1 cellular context compared by ENCODE assay signal in the genomic region with DNA sequence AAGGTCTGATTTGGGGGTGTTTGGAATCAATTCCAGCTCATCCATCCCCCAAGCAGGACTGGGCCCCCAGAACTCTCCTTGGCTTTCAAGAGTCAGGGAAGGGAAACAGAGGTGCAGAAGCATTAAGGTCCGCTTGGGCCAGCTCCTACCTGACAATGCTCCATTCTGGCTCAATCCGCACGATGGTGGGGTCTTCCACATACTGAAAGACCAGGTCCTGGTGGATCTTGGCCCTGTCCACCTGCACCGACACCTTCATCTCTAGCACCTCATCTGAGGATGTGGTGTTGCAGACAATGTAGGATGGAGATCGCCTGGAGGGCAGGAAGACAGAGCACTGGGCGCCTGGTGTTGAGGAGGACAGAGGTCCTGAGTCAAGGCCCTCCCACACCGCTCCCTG.
TF ChIP-seq lines count a peak whose summit lies in the region.

No MANE protein-coding gene starts in this region.

TF ChIP-seq in H1, 55 proteins besides CTCF, POLR2A, EP300 and RAD21:
- no peak for TF ChIP-seq RFX5 (IDR thresholded peaks at IDR 0.05; ENCODE audit: borderline replicate concordance, low read depth, low read length)
- TF ChIP-seq POLR2AphosphoS5 (IDR thresholded peaks at IDR 0.05; ENCODE audit: low read depth, low read length): no peak
- no peak for TF ChIP-seq POU5F1 (IDR thresholded peaks at IDR 0.05; ENCODE audit: low read depth, low read length)
- no peak for TF ChIP-seq CREB1 (IDR thresholded peaks at IDR 0.05)
- no peak for TF ChIP-seq CBX5 (IDR thresholded peaks at IDR 0.05; ENCODE audit: low read depth, low read length)
- no peak for TF ChIP-seq SIRT6 (IDR thresholded peaks at IDR 0.05; ENCODE audit: low read length)
- TF ChIP-seq SP2 (IDR thresholded peaks at IDR 0.05; ENCODE audit: low read length): no peak
- no peak for TF ChIP-seq HDAC6 (IDR thresholded peaks at IDR 0.05; ENCODE audit: low read depth, low read length)
- TF ChIP-seq BACH1 (IDR thresholded peaks at IDR 0.05; ENCODE audit: low read length): no peak
- TF ChIP-seq GTF2F1 (IDR thresholded peaks at IDR 0.05; ENCODE audit: borderline replicate concordance, low read depth, low read length): no peak
- TF ChIP-seq, protein P1, sequence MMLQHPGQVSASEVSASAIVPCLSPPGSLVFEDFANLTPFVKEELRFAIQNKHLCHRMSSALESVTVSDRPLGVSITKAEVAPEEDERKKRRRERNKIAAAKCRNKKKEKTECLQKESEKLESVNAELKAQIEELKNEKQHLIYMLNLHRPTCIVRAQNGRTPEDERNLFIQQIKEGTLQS (IDR thresholded peaks at IDR 0.05; ENCODE audit: insufficient read depth, low read depth, low read length): no peak
- TF ChIP-seq, protein P2, sequence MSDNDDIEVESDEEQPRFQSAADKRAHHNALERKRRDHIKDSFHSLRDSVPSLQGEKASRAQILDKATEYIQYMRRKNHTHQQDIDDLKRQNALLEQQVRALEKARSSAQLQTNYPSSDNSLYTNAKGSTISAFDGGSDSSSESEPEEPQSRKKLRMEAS (IDR thresholded peaks at IDR 0.05): no peak
- TF ChIP-seq JUND (IDR thresholded peaks at IDR 0.05; ENCODE audit: low read length): no peak
- no peak for TF ChIP-seq MAFK (IDR thresholded peaks at IDR 0.05; ENCODE audit: low read depth, low read length)
- TF ChIP-seq EGR1 (IDR thresholded peaks at IDR 0.05; ENCODE audit: borderline replicate concordance, low read depth, low read length): no peak
- TF ChIP-seq SAP30 (IDR thresholded peaks at IDR 0.05; ENCODE audit: insufficient read depth, insufficient replicate concordance, low read length): no peak
- no peak for TF ChIP-seq SIN3A (conservative IDR thresholded peaks at IDR 0.05 in 1 of 2, IDR thresholded peaks at IDR 0.05 in 1 of 2; ENCODE audit: low read depth in 1 of 2, low read length in 2 of 2)
- no peak for TF ChIP-seq CTBP2 (IDR thresholded peaks at IDR 0.05; ENCODE audit: borderline replicate concordance, insufficient read depth, insufficient read length, low read length)
- TF ChIP-seq SUZ12 (IDR thresholded peaks at IDR 0.05; ENCODE audit: low read length): no peak
